ENCODE assay signal across 14 cellular contexts in genomic region chr16:79417465-79418093, GRCh38.
"Had no signal": no experiment of that assay in that cellular context is flagged by ENCODE, and none has a peak within 500 bp of the region (broad histone marks: within the 10 kb centered on the region; RNA-seq: fewer than 3 reads in every experiment).

No MANE protein-coding gene starts in this region.

- H3K27ac Mint-ChIP-seq: activated CD8-positive, alpha-beta T cell treated with anti-CD3 and anti-CD28 coated beads for 36 hours; stimulated activated naive B cell treated with anti-CD40 and anti-IgM and Interleukin-4, amounts not matched to agents 10 μg/mL and 1 μg/mL and 100 μg/mL, for 72 hours; T-helper 1 cell treated with Interleukin-12 subunit alpha and Interleukin-12 subunit beta and Interleukin-4 antibody, amounts not matched to agents 30 μg/mL and 1 μg/mL, for 36 hours had no signal

- H3K4me3 Mint-ChIP-seq: activated CD8-positive, alpha-beta T cell treated with anti-CD3 and anti-CD28 coated beads for 36 hours; activated T-cell treated with anti-CD3 and anti-CD28 coated beads, Interleukin-2, amount 50 U/mL, for 4 hours; stimulated activated naive B cell treated with anti-CD40 and anti-IgM and Interleukin-4, amounts not matched to agents 10 μg/mL and 1 μg/mL and 100 μg/mL, for 72 hours; T-helper 1 cell treated with Interleukin-12 subunit alpha and Interleukin-12 subunit beta and Interleukin-4 antibody, amounts not matched to agents 30 μg/mL and 1 μg/mL, for 36 hours had no signal

- H3K36me3 Mint-ChIP-seq: naive thymus-derived CD8-positive, alpha-beta T cell; stimulated activated naive B cell treated with anti-CD40 and anti-IgM and Interleukin-4, amounts not matched to agents 10 μg/mL and 1 μg/mL and 100 μg/mL, for 72 hours had no signal

- H3K9me3 ChIP-seq: esophagus squamous epithelium, tibial nerve had no signal

- H3K36me3 ChIP-seq: esophagus squamous epithelium, tibial nerve, WERI-Rb-1 had no signal

- H3K4me3 ChIP-seq: esophagus squamous epithelium, skin epidermis, tibial nerve had no signal

- H3K27ac ChIP-seq: esophagus squamous epithelium, tibial nerve, WERI-Rb-1 had no signal

- DNase-seq: activated CD4-positive, alpha-beta T cell treated with anti-CD3 and anti-CD28 coated beads for 48 hours; activated CD8-positive, alpha-beta T cell treated with anti-CD3 and anti-CD28 coated beads for 36 hours; activated effector memory CD4-positive, alpha-beta T cell treated with Interleukin-2 at 50 U/mL for 16 hours; activated naive CD4-positive, alpha-beta T cell treated with anti-CD3 and anti-CD28 coated beads, Interleukin-2, amount 50 U/mL, for 16 hours; activated T-cell treated with anti-CD3 and anti-CD28 coated beads, Interleukin-2, amount 50 U/mL, for 4 hours; esophagus squamous epithelium; naive thymus-derived CD8-positive, alpha-beta T cell; stimulated activated CD4-positive, alpha-beta T cell treated with anti-CD3 and anti-CD28 coated beads, Interleukin-15, amount 100 ng/mL, for 24 hours; stimulated activated CD4-positive, alpha-beta T cell treated with anti-CD3 and anti-CD28 coated beads, Interleukin-4, amount 100 ng/mL, for 1 hour; stimulated activated naive B cell treated with anti-CD40 and anti-IgM and Interleukin-4, amounts not matched to agents 10 μg/mL and 1 μg/mL and 100 μg/mL, for 72 hours; WERI-Rb-1 had no signal

- H3K9me3 Mint-ChIP-seq: activated CD8-positive, alpha-beta T cell treated with anti-CD3 and anti-CD28 coated beads for 36 hours; activated T-cell treated with anti-CD3 and anti-CD28 coated beads, Interleukin-2, amount 50 U/mL, for 4 hours; naive thymus-derived CD8-positive, alpha-beta T cell; stimulated activated naive B cell treated with anti-CD40 and anti-IgM and Interleukin-4, amounts not matched to agents 10 μg/mL and 1 μg/mL and 100 μg/mL, for 72 hours; T-helper 1 cell treated with Interleukin-12 subunit alpha and Interleukin-12 subunit beta and Interleukin-4 antibody, amounts not matched to agents 30 μg/mL and 1 μg/mL, for 36 hours had no signal

- ATAC-seq: activated CD8-positive, alpha-beta T cell treated with anti-CD3 and anti-CD28 coated beads for 36 hours; activated T-cell treated with anti-CD3 and anti-CD28 coated beads, Interleukin-2, amount 50 U/mL, for 4 hours; naive thymus-derived CD8-positive, alpha-beta T cell; stimulated activated naive B cell treated with anti-CD40 and anti-IgM and Interleukin-4, amounts not matched to agents 10 μg/mL and 1 μg/mL and 100 μg/mL, for 72 hours had no signal

- H3K27me3 ChIP-seq: esophagus squamous epithelium, tibial nerve had no signal

- H3K4me1 ChIP-seq: tibial nerve had no signal
